23 cellular contexts compared by ENCODE assay signal in the genomic region with DNA sequence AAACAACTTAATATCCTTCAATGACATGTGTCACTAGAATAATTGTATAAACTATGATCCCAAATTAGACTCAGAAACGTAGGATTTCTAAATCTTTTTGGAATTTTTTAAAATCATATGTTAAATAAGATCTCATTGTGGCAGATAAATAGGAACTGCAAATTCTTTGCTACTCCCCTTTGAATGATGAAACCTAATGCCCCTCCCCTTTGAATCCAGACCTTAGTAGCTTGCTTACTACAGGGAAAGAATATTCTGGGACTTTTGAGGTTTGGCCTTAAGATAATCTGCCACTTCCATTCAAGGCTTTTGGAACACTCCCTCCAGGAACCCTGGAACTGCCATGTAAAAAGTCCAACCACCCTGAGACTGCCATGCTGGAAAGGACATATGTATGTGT. TPM values are rescaled to one million over a fixed set of nuclear protein-coding genes. Genes with fewer than 3 reads are reported as not detected.
DNase-seq lines count a peak whose midpoint lies in the region; ATAC-seq and TF ChIP-seq lines count a peak whose summit lies in the region.
"Had no signal": no experiment of that assay in that cellular context is flagged by ENCODE, and none has a peak within 500 bp of the region (broad histone marks: within the 10 kb centered on the region; RNA-seq: fewer than 3 reads in every experiment).

No MANE protein-coding gene starts in this region.

- no peaks in the 10 kb centered on the region for H3K27me3 ChIP-seq in hepatocyte
- H3K27me3 ChIP-seq in transverse colon = no peaks in the 10 kb centered on the region
- H3K27me3 ChIP-seq in gastrocnemius medialis = no peaks in the 10 kb centered on the region
- H3K27me3 ChIP-seq: BLaER1 treated with 17β-estradiol and CSF1 and Interleukin-3, amounts not matched to agents 10 nM and 100 nM; foreskin keratinocyte; thyroid gland had no signal

- no peak overlapping the region for H3K4me3 ChIP-seq in cardiac fibroblast (replicated peaks in 1 of 2; ENCODE audit: low read depth in 2 of 2, low read length in 2 of 2)
- H3K4me3 ChIP-seq in hepatocyte = no peak overlapping the region
- no peak overlapping the region for H3K4me3 ChIP-seq in transverse colon
- H3K4me3 ChIP-seq in gastrocnemius medialis = no peak overlapping the region
- H3K4me3 ChIP-seq: BLaER1 treated with 17β-estradiol and CSF1 and Interleukin-3, amounts not matched to agents 10 nM and 100 nM; mucosa of descending colon; thyroid gland had no signal

- peaks cover 69% of the 10 kb centered on the region for H3K79me2 ChIP-seq in hepatocyte

- H4K20me1 ChIP-seq in hepatocyte (ENCODE audit: insufficient read depth, poor library complexity, severe bottlenecking) = no peaks in the 10 kb centered on the region

- no peaks in the 10 kb centered on the region for H3K9me3 ChIP-seq in hepatocyte (ENCODE audit: low read depth)
- H3K9me3 ChIP-seq in transverse colon = no peaks in the 10 kb centered on the region
- H3K9me3 ChIP-seq in gastrocnemius medialis = no peaks in the 10 kb centered on the region
- H3K9me3 ChIP-seq: BLaER1 treated with 17β-estradiol and CSF1 and Interleukin-3, amounts not matched to agents 10 nM and 100 nM; mucosa of descending colon; thyroid gland had no signal

- no peaks in the 10 kb centered on the region for H3K9me2 ChIP-seq in hepatocyte (replicated peaks; ENCODE audit: insufficient read depth)

- 95% methylated on average over 1 of the region's 1 CpG for WGBS in hepatocyte (ENCODE audit: low lambda C conversion rate, missing lambda C conversion rate)
- WGBS in transverse colon (ENCODE audit: low coverage in 1 of 2), 2 donors = 25 to 46% methylated on average over 1 of the region's 1 CpG

- in situ Hi-C loops in transverse colon (cut with MboI; ENCODE audit: low pct_ligation_motif_present in 1 of 4, low pct_unique_long_range_greater_than_20kb in 1 of 4, low sequenced_read_pairs in 3 of 4) = no loop called here
- in situ Hi-C loops in gastrocnemius medialis (cut with MboI; ENCODE audit: low sequenced_read_pairs in 4 of 4) = no loop called here

- intact Hi-C loops in activated CD8-positive, alpha-beta T cell treated with anti-CD3 and anti-CD28 coated beads for 36 hours (cut with micrococcal nuclease) = no loop called here
- intact Hi-C loops in transverse colon (cut with DNase I; ENCODE audit: low total_unique reads) = no loop called here
- intact Hi-C loops in gastrocnemius medialis (cut with DNase I; ENCODE audit: low total_unique reads) = no loop called here

- no peak overlapping the region for H3K4me3 Mint-ChIP-seq in activated CD8-positive, alpha-beta T cell treated with anti-CD3 and anti-CD28 coated beads for 36 hours
- no peak overlapping the region for H3K4me3 Mint-ChIP-seq in activated CD8-positive, alpha-beta T cell treated with anti-CD3 and anti-CD28 coated beads, Interleukin-2, amount 10 ng/mL, durations not matched to agents 7 days and 5 days
- H3K4me3 Mint-ChIP-seq: stimulated activated memory B cell treated with anti-CD40 and anti-IgM and Interleukin-4, amounts not matched to agents 10 μg/mL and 1 μg/mL and 100 μg/mL, for 72 hours; T-helper 2 cell treated with Interferon-gamma antibody and Interleukin-4, amounts not matched to agents 5 μg/mL and 100 μg/mL, for 36 hours had no signal

- peaks cover 40% of the 10 kb centered on the region for H3K4me1 Mint-ChIP-seq in activated CD8-positive, alpha-beta T cell treated with anti-CD3 and anti-CD28 coated beads for 36 hours (ENCODE audit: low read depth)
- peaks cover 18% of the 10 kb centered on the region for H3K4me1 Mint-ChIP-seq in activated CD8-positive, alpha-beta T cell treated with anti-CD3 and anti-CD28 coated beads, Interleukin-2, amount 10 ng/mL, durations not matched to agents 7 days and 5 days (ENCODE audit: low read depth)

- DNase-seq in activated CD8-positive, alpha-beta T cell treated with anti-CD3 and anti-CD28 coated beads for 36 hours = no peak
- no peak for DNase-seq in activated CD8-positive, alpha-beta T cell treated with anti-CD3 and anti-CD28 coated beads, Interleukin-2, amount 10 ng/mL, durations not matched to agents 7 days and 5 days
- DNase-seq in cardiac fibroblast (ENCODE audit: low read depth in 2 of 2) = peak; percentile 31 to 39
- no peak for DNase-seq in hepatocyte (ENCODE audit: low spot score)
- DNase-seq in transverse colon = no peak
- DNase-seq in gastrocnemius medialis = no peak
- no peak for DNase-seq in T1000 (lab: John Stamatoyannopoulos, UW)
- no peak for DNase-seq in stimulated activated naive CD8-positive, alpha-beta T cell treated with anti-CD3 and anti-CD28 coated beads, Interleukin-15, Interleukin-2, amounts not matched to agents 100 U/mL and 50 U/mL, for 24 hours
- DNase-seq: central memory CD4-positive, alpha-beta T cell; DMS79; effector CD8-positive, alpha-beta T cell; Karpas-422; NCI-H1105; NCI-H774; thyroid gland had no signal

- H3K9me3 Mint-ChIP-seq in activated CD8-positive, alpha-beta T cell treated with anti-CD3 and anti-CD28 coated beads for 36 hours = no peaks in the 10 kb centered on the region
- H3K9me3 Mint-ChIP-seq in activated CD8-positive, alpha-beta T cell treated with anti-CD3 and anti-CD28 coated beads, Interleukin-2, amount 10 ng/mL, durations not matched to agents 7 days and 5 days (ENCODE audit: insufficient read depth) = no peaks in the 10 kb centered on the region
- H3K9me3 Mint-ChIP-seq: activated T-helper 2 cell treated with anti-CD3 and anti-CD28 coated beads, Interferon-gamma antibody, Interleukin-2, Interleukin-4, amounts not matched to agents 10 μg/mL and 5 μg/mL and 100 μg/mL, durations not matched to agents 14 hours and 24 hours and 36 hours; stimulated activated memory B cell treated with anti-CD40 and anti-IgM and Interleukin-4, amounts not matched to agents 10 μg/mL and 1 μg/mL and 100 μg/mL, for 72 hours; T-helper 2 cell treated with Interferon-gamma antibody and Interleukin-4, amounts not matched to agents 5 μg/mL and 100 μg/mL, for 36 hours had no signal

- H3K27ac ChIP-seq in hepatocyte (peak overlapping the region; percentile 65), transverse colon (peak overlapping the region; percentile 49 to 97 (median 73)), gastrocnemius medialis (no peak overlapping the region)
- H3K27ac ChIP-seq: 22Rv1, foreskin keratinocyte, thyroid gland had no signal

- H3K4me2 ChIP-seq in hepatocyte = no peak overlapping the region

- TF ChIP-seq EP300 in transverse colon (IDR thresholded peaks at IDR 0.05; ENCODE audit: low read depth) = no peak

- H3K36me3 ChIP-seq in hepatocyte (replicated peaks; ENCODE audit: insufficient read depth, low read depth) (no peaks in the 10 kb centered on the region), transverse colon (peaks cover 0 to 21% (median 2%) of the 10 kb centered on the region in 4 donors), gastrocnemius medialis (peaks cover 0 to 17% of the 10 kb centered on the region in 2 donors)

- H3K27me3 Mint-ChIP-seq in activated CD8-positive, alpha-beta T cell treated with anti-CD3 and anti-CD28 coated beads for 36 hours = no peaks in the 10 kb centered on the region
- H3K27me3 Mint-ChIP-seq in activated CD8-positive, alpha-beta T cell treated with anti-CD3 and anti-CD28 coated beads, Interleukin-2, amount 10 ng/mL, durations not matched to agents 7 days and 5 days (ENCODE audit: low read depth) = no peaks in the 10 kb centered on the region
- H3K27me3 Mint-ChIP-seq: stimulated activated memory B cell treated with anti-CD40 and anti-IgM and Interleukin-4, amounts not matched to agents 10 μg/mL and 1 μg/mL and 100 μg/mL, for 72 hours had no signal

- no peak for ATAC-seq in activated CD8-positive, alpha-beta T cell treated with anti-CD3 and anti-CD28 coated beads for 36 hours
- ATAC-seq in activated CD8-positive, alpha-beta T cell treated with anti-CD3 and anti-CD28 coated beads, Interleukin-2, amount 10 ng/mL, durations not matched to agents 7 days and 5 days = no peak
- ATAC-seq in gastrocnemius medialis = no peak
- no peak for ATAC-seq in stimulated activated naive CD8-positive, alpha-beta T cell treated with anti-CD3 and anti-CD28 coated beads, Interleukin-15, Interleukin-2, amounts not matched to agents 100 U/mL and 50 U/mL, for 24 hours
- ATAC-seq: Panc1; stimulated activated memory B cell treated with anti-CD40 and anti-IgM and Interleukin-4, amounts not matched to agents 10 μg/mL and 1 μg/mL and 100 μg/mL, for 72 hours had no signal

- H3K27ac Mint-ChIP-seq in activated CD8-positive, alpha-beta T cell treated with anti-CD3 and anti-CD28 coated beads for 36 hours = peak overlapping the region; percentile 40
- H3K27ac Mint-ChIP-seq in activated CD8-positive, alpha-beta T cell treated with anti-CD3 and anti-CD28 coated beads, Interleukin-2, amount 10 ng/mL, durations not matched to agents 7 days and 5 days = no peak overlapping the region
- H3K27ac Mint-ChIP-seq: activated T-helper 2 cell treated with anti-CD3 and anti-CD28 coated beads, Interferon-gamma antibody, Interleukin-2, Interleukin-4, amounts not matched to agents 10 μg/mL and 5 μg/mL and 100 μg/mL, durations not matched to agents 14 hours and 24 hours and 36 hours; stimulated activated memory B cell treated with anti-CD40 and anti-IgM and Interleukin-4, amounts not matched to agents 10 μg/mL and 1 μg/mL and 100 μg/mL, for 72 hours; T-helper 2 cell treated with Interferon-gamma antibody and Interleukin-4, amounts not matched to agents 5 μg/mL and 100 μg/mL, for 36 hours had no signal

- CTCF ChIA-PET in activated CD8-positive, alpha-beta T cell treated with anti-CD3 and anti-CD28 coated beads for 36 hours (lab: Charles Lee) = no interaction called here
- CTCF ChIA-PET in activated CD8-positive, alpha-beta T cell treated with anti-CD3 and anti-CD28 coated beads, Interleukin-2, amount 10 ng/mL, durations not matched to agents 7 days and 5 days (lab: Charles Lee) = interaction anchor here (1.7 kb wide), 1 partner anchor 78 kb away, joined by 4 read pairs; no protein-coding TSS in a partner anchor

- no peak for TF ChIP-seq CTCF in activated CD8-positive, alpha-beta T cell treated with anti-CD3 and anti-CD28 coated beads for 36 hours (IDR thresholded peaks at IDR 0.05)
- no peak for TF ChIP-seq CTCF in cardiac fibroblast (IDR thresholded peaks at IDR 0.05; ENCODE audit: low read depth, low read length)
- TF ChIP-seq CTCF in hepatocyte (IDR thresholded peaks at IDR 0.05; ENCODE audit: poor library complexity) = no peak
- TF ChIP-seq CTCF in transverse colon (IDR thresholded peaks at IDR 0.05) = no peak
- TF ChIP-seq CTCF in gastrocnemius medialis (IDR thresholded peaks at IDR 0.05 in 4 of 5, conservative IDR thresholded peaks at IDR 0.05 in 1 of 5) = no peak

- TF ChIP-seq POLR2A in transverse colon (IDR thresholded peaks at IDR 0.05) (no peak), gastrocnemius medialis (IDR thresholded peaks at IDR 0.05) (no peak)

- H3K4me1 ChIP-seq in hepatocyte (ENCODE audit: insufficient read depth) = peaks cover 12% of the 10 kb centered on the region
- peaks cover 0 to 77% (median 41%) of the 10 kb centered on the region in 4 donors for H3K4me1 ChIP-seq in transverse colon
- H3K4me1 ChIP-seq in gastrocnemius medialis = peaks cover 0 to under 1% of the 10 kb centered on the region in 2 donors
- H3K4me1 ChIP-seq: foreskin keratinocyte, thyroid gland had no signal

- POLR2A ChIA-PET in activated CD8-positive, alpha-beta T cell treated with anti-CD3 and anti-CD28 coated beads for 36 hours (lab: Charles Lee) = no interaction called here
- POLR2A ChIA-PET in activated CD8-positive, alpha-beta T cell treated with anti-CD3 and anti-CD28 coated beads, Interleukin-2, amount 10 ng/mL, durations not matched to agents 7 days and 5 days (lab: Charles Lee) = no interaction called here

- H3K36me3 Mint-ChIP-seq in activated CD8-positive, alpha-beta T cell treated with anti-CD3 and anti-CD28 coated beads for 36 hours (ENCODE audit: low read depth) = peaks cover 47% of the 10 kb centered on the region
- peaks cover 53% of the 10 kb centered on the region for H3K36me3 Mint-ChIP-seq in activated CD8-positive, alpha-beta T cell treated with anti-CD3 and anti-CD28 coated beads, Interleukin-2, amount 10 ng/mL, durations not matched to agents 7 days and 5 days (ENCODE audit: low read depth)

- H2AFZ ChIP-seq in hepatocyte = no peak overlapping the region

RNA-seq across cellular contexts. Expression of a gene that starts 7.2 kb away (rescaled TPM):
- total RNA-seq in activated CD8-positive, alpha-beta T cell treated with anti-CD3 and anti-CD28 coated beads for 36 hours = 10 to 100 TPM; 37.4 to 39.8 TPM
- total RNA-seq in activated CD8-positive, alpha-beta T cell treated with anti-CD3 and anti-CD28 coated beads, Interleukin-2, amount 10 ng/mL, durations not matched to agents 7 days and 5 days = 10 to 100 TPM; 43.0 to 44.0 TPM
- 106 and 117 TPM in 2 replicates for total RNA-seq in hepatocyte
- 58.3 and 75.5 TPM in 2 replicates for polyA plus RNA-seq in hepatocyte
- 100 to 1,000 TPM in 3 of 4 donors, 10 to 100 TPM in 1; 48.4 to 292 (median 151) TPM for total RNA-seq in transverse colon
- total RNA-seq in gastrocnemius medialis = 10 to 100 TPM; 17.6 to 44.2 (median 21.7) TPM

RNA-seq across cellular contexts. Expression of a gene that starts 7.3 kb away (rescaled TPM):
- total RNA-seq in activated CD8-positive, alpha-beta T cell treated with anti-CD3 and anti-CD28 coated beads for 36 hours = 10 to 100 TPM; 28.9 to 33.6 TPM
- total RNA-seq in activated CD8-positive, alpha-beta T cell treated with anti-CD3 and anti-CD28 coated beads, Interleukin-2, amount 10 ng/mL, durations not matched to agents 7 days and 5 days = 10 to 100 TPM; 21.3 to 22.6 TPM
- total RNA-seq in hepatocyte = 19.7 and 30.1 TPM in 2 replicates
- polyA plus RNA-seq in hepatocyte = 52.5 and 61.6 TPM in 2 replicates
- total RNA-seq in transverse colon = 10 to 100 TPM in 2 of 4 donors, 1 to 10 TPM in 2; 5.6 to 16.8 (median 11.2) TPM
- total RNA-seq in gastrocnemius medialis = 10 to 100 TPM; 13.6 to 28.2 (median 21.1) TPM

RNA-seq across cellular contexts. Expression of a gene that starts 13.6 kb away (rescaled TPM):
- total RNA-seq in activated CD8-positive, alpha-beta T cell treated with anti-CD3 and anti-CD28 coated beads for 36 hours = under 1 TPM in 1 of 2 experiments, not detected in 1; 0.05 TPM
- under 1 TPM in 1 of 2 experiments, not detected in 1; 0.10 TPM for total RNA-seq in activated CD8-positive, alpha-beta T cell treated with anti-CD3 and anti-CD28 coated beads, Interleukin-2, amount 10 ng/mL, durations not matched to agents 7 days and 5 days
- total RNA-seq in hepatocyte (0.32 and 0.47 TPM in 2 replicates), transverse colon (1 to 10 TPM in 1 of 4 donors, under 1 TPM in 3; 0.37 to 2.6 (median 0.67) TPM), gastrocnemius medialis (not detected)
- polyA plus RNA-seq in hepatocyte = 0.42 and 0.44 TPM in 2 replicates
- total RNA-seq: activated T-helper 2 cell treated with anti-CD3 and anti-CD28 coated beads, Interferon-gamma antibody, Interleukin-2, Interleukin-4, amounts not matched to agents 10 μg/mL and 5 μg/mL and 100 μg/mL, durations not matched to agents 14 hours and 24 hours and 36 hours; foreskin keratinocyte had no signal
- polyA plus RNA-seq: foreskin keratinocyte had no signal

RNA-seq across cellular contexts. Expression of a gene that starts 59.4 kb away (rescaled TPM):
- total RNA-seq in activated CD8-positive, alpha-beta T cell treated with anti-CD3 and anti-CD28 coated beads for 36 hours = 100 to 1,000 TPM; 103 to 106 TPM
- total RNA-seq in activated CD8-positive, alpha-beta T cell treated with anti-CD3 and anti-CD28 coated beads, Interleukin-2, amount 10 ng/mL, durations not matched to agents 7 days and 5 days = 100 to 1,000 TPM; 121 to 128 TPM
- 64.1 and 72.1 TPM in 2 replicates for total RNA-seq in hepatocyte
- 27.2 and 29.6 TPM in 2 replicates for polyA plus RNA-seq in hepatocyte
- 10 to 100 TPM; 29.9 to 64.3 (median 40.9) TPM for total RNA-seq in transverse colon
- 10 to 100 TPM; 24.1 to 50.7 (median 36.0) TPM for total RNA-seq in gastrocnemius medialis

Comparison
In these comparisons a context has a peak if more than half of its experiments do, and no peak if none do; other contexts are left out.
1. DNase-seq: peak in cardiac fibroblast (2 of 2); none in activated CD8-positive, alpha-beta T cell treated with anti-CD3 and anti-CD28 coated beads for 36 hours (single experiment), activated CD8-positive, alpha-beta T cell treated with anti-CD3 and anti-CD28 coated beads, Interleukin-2, amount 10 ng/mL, durations not matched to agents 7 days and 5 days (single experiment), hepatocyte (single experiment), transverse colon (single experiment), gastrocnemius medialis (0 of 2), T1000 (single experiment) and stimulated activated naive CD8-positive, alpha-beta T cell treated with anti-CD3 and anti-CD28 coated beads, Interleukin-15, Interleukin-2, amounts not matched to agents 100 U/mL and 50 U/mL, for 24 hours (single experiment).
2. H3K27ac ChIP-seq: peak in hepatocyte (single experiment) and transverse colon (4 of 4); none in gastrocnemius medialis (0 of 4).